Comparison of ENCODE assay signal across 10 cellular contexts in genomic region chr2:158459161-158460003, GRCh38. TPM values are rescaled to one million over a fixed set of nuclear protein-coding genes. Genes with fewer than 3 reads are reported as not detected.
A peak's percentile ranks its signal among the peaks of the same experiment; 100 is the strongest.
DNase-seq lines count a peak whose midpoint lies in the region; ATAC-seq and TF ChIP-seq lines count a peak whose summit lies in the region.
"Had no signal": no experiment of that assay in that cellular context is flagged by ENCODE, and none has a peak within 500 bp of the region (broad histone marks: within the 10 kb centered on the region; RNA-seq: fewer than 3 reads in every experiment).

No MANE protein-coding gene starts in this region.

- no peaks in the 10 kb centered on the region for H3K27me3 Mint-ChIP-seq in WTC11 (ENCODE audit: low read depth)

- peaks cover 55% of the 10 kb centered on the region for H3K4me1 Mint-ChIP-seq in WTC11

- no peak overlapping the region for H3K27ac Mint-ChIP-seq in WTC11

- H3K4me3 ChIP-seq in right cardiac atrium (ENCODE audit: low read length) = peak overlapping the region; percentile 51
- H3K4me3 ChIP-seq in iPS-18c (ENCODE audit: insufficient read depth, low read depth, low read length) = 0 out of 2 replicates have a peak overlapping the region, but pooled peaks have one; percentile 94
- H3K4me3 ChIP-seq in upper lobe of right lung = peak overlapping the region; percentile 91

- POLR2A ChIA-PET in WTC11 (lab: Charles Lee) = no interaction called here

- H3K4me1 ChIP-seq in right cardiac atrium (ENCODE audit: control insufficient read depth, insufficient read depth, low read length) (peaks cover 3% of the 10 kb centered on the region), upper lobe of right lung (peaks cover 30% of the 10 kb centered on the region)

- no peak for ATAC-seq in right cardiac atrium
- no peak for ATAC-seq in Right ventricle myocardium superior (ENCODE audit: poor library complexity)
- no peak for ATAC-seq in WTC11
- ATAC-seq in upper lobe of right lung = no peak
- ATAC-seq in HG02763 (IDR thresholded peaks at IDR 0.05; ENCODE audit: unreplicated experiment) = no peak

- intact Hi-C loops in right cardiac atrium (cut with DNase I) (loop anchor here in 3 of 4 donors (5.0 to 10.0 kb wide), 3 partner anchors 275 to 293 kb away; no protein-coding TSS in a partner anchor), Right ventricle myocardium superior (cut with DNase I) (loop anchor here (5.0 kb wide), 1 partner anchor 283 kb away; no protein-coding TSS in a partner anchor), upper lobe of right lung (cut with DNase I) (no loop called here)

- no peaks in the 10 kb centered on the region for H3K36me3 Mint-ChIP-seq in WTC11
- H3K36me3 Mint-ChIP-seq: naive B cell had no signal

- 41% methylated on average over 9 of the region's 9 CpGs for WGBS in right cardiac atrium

- no peaks in the 10 kb centered on the region for H3K9me3 Mint-ChIP-seq in WTC11
- H3K9me3 Mint-ChIP-seq: naive B cell had no signal

- no peaks in the 10 kb centered on the region for H3K27me3 ChIP-seq in right cardiac atrium (ENCODE audit: control insufficient read depth, insufficient read depth)
- H3K27me3 ChIP-seq in upper lobe of right lung = no peaks in the 10 kb centered on the region

- H3K9me3 ChIP-seq in right cardiac atrium (ENCODE audit: control insufficient read depth, low read length) (no peaks in the 10 kb centered on the region), iPS-18c (ENCODE audit: control insufficient read depth, insufficient read depth, low read length) (no peaks in the 10 kb centered on the region), upper lobe of right lung (no peaks in the 10 kb centered on the region)

- TF ChIP-seq CTCF in WTC11 (IDR thresholded peaks at IDR 0.05) (no peak), upper lobe of right lung (IDR thresholded peaks at IDR 0.05) (no peak)

- H3K36me3 ChIP-seq in upper lobe of right lung = no peaks in the 10 kb centered on the region

- DNase-seq in right cardiac atrium (no peak), Right ventricle myocardium superior (no peak), WTC11 (ENCODE audit: low spot score) (no peak), upper lobe of right lung (no peak), 8988T (no peak)
- DNase-seq in stimulated activated naive CD4-positive, alpha-beta T cell (lab: John Stamatoyannopoulos, UW) = no peak
- DNase-seq: GDM1, naive B cell had no signal

- CTCF ChIA-PET in WTC11 (lab: Charles Lee) = interaction anchor here (1.5 to 2.0 kb wide), 3 partner anchors 265 to 286 kb away, joined by 4 to 7 read pairs (median 7); no protein-coding TSS in a partner anchor

- H3K4me3 Mint-ChIP-seq in WTC11 = peak overlapping the region; percentile 94

- H3K27ac ChIP-seq in right cardiac atrium (ENCODE audit: low read length) (no peak overlapping the region), upper lobe of right lung (no peak overlapping the region)

TF ChIP-seq in WTC11, 78 proteins besides CTCF, POLR2A, EP300 and RAD21:
- TF ChIP-seq FOXP1 (CRISPR knock-in tag; IDR thresholded peaks at IDR 0.05; ENCODE audit: borderline replicate concordance) (no peak), ZNF416 (CRISPR knock-in tag; IDR thresholded peaks at IDR 0.05) (no peak), ZNF121 (CRISPR knock-in tag; IDR thresholded peaks at IDR 0.05) (no peak), GABPB1 (CRISPR knock-in tag; IDR thresholded peaks at IDR 0.05) (0 out of 2 replicates have a peak, but pooled peaks have one; percentile 31), CREM (CRISPR knock-in tag; IDR thresholded peaks at IDR 0.05) (no peak)
- TF ChIP-seq, protein P1, sequence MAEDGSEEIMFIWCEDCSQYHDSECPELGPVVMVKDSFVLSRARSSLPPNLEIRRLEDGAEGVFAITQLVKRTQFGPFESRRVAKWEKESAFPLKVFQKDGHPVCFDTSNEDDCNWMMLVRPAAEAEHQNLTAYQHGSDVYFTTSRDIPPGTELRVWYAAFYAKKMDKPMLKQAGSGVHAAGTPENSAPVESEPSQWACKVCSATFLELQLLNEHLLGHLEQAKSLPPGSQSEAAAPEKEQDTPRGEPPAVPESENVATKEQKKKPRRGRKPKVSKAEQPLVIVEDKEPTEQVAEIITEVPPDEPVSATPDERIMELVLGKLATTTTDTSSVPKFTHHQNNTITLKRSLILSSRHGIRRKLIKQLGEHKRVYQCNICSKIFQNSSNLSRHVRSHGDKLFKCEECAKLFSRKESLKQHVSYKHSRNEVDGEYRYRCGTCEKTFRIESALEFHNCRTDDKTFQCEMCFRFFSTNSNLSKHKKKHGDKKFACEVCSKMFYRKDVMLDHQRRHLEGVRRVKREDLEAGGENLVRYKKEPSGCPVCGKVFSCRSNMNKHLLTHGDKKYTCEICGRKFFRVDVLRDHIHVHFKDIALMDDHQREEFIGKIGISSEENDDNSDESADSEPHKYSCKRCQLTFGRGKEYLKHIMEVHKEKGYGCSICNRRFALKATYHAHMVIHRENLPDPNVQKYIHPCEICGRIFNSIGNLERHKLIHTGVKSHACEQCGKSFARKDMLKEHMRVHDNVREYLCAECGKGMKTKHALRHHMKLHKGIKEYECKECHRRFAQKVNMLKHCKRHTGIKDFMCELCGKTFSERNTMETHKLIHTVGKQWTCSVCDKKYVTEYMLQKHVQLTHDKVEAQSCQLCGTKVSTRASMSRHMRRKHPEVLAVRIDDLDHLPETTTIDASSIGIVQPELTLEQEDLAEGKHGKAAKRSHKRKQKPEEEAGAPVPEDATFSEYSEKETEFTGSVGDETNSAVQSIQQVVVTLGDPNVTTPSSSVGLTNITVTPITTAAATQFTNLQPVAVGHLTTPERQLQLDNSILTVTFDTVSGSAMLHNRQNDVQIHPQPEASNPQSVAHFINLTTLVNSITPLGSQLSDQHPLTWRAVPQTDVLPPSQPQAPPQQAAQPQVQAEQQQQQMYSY (CRISPR knock-in tag; IDR thresholded peaks at IDR 0.05) = no peak
- TF ChIP-seq, protein P2, sequence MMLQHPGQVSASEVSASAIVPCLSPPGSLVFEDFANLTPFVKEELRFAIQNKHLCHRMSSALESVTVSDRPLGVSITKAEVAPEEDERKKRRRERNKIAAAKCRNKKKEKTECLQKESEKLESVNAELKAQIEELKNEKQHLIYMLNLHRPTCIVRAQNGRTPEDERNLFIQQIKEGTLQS (CRISPR knock-in tag; conservative IDR thresholded peaks at IDR 0.05) = no peak
- TF ChIP-seq, protein P3, sequence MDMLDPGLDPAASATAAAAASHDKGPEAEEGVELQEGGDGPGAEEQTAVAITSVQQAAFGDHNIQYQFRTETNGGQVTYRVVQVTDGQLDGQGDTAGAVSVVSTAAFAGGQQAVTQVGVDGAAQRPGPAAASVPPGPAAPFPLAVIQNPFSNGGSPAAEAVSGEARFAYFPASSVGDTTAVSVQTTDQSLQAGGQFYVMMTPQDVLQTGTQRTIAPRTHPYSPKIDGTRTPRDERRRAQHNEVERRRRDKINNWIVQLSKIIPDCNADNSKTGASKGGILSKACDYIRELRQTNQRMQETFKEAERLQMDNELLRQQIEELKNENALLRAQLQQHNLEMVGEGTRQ (CRISPR knock-in tag; IDR thresholded peaks at IDR 0.05) = no peak

RNA-seq across cellular contexts. Expression of gene PKP4, which starts 2.6 kb away (rescaled TPM):
- total RNA-seq in right cardiac atrium = 10 to 100 TPM; 49.2 to 74.8 (median 62.7) TPM
- 32.4 TPM for polyA plus RNA-seq in right cardiac atrium
- 49.6 TPM for total RNA-seq in Right ventricle myocardium superior
- 66.3 to 78.9 TPM (median 69.3 TPM) in 3 replicates for total RNA-seq in WTC11 (2021)
- 74.7 TPM for total RNA-seq in upper lobe of right lung

RNA-seq across cellular contexts. Expression of gene CCDC148, which starts 2.8 kb away (rescaled TPM):
- total RNA-seq in right cardiac atrium = 1 to 10 TPM in 3 of 4 donors, under 1 TPM in 1; 0.70 to 2.4 (median 1.7) TPM
- polyA plus RNA-seq in right cardiac atrium = 0.23 TPM
- 1.0 TPM for total RNA-seq in Right ventricle myocardium superior
- total RNA-seq in WTC11 (2021) = 1.7 to 2.1 TPM (median 1.9 TPM) in 3 replicates
- total RNA-seq in upper lobe of right lung = 1.2 TPM
